Comparison of ENCODE assay signal across 22 cellular contexts in genomic region chr2:169461143-169461542, GRCh38. TPM values are rescaled to one million over a fixed set of nuclear protein-coding genes. Genes with fewer than 3 reads are reported as not detected.
"Had no signal": no experiment of that assay in that cellular context is flagged by ENCODE, and none has a peak within 500 bp of the region (broad histone marks: within the 10 kb centered on the region; RNA-seq: fewer than 3 reads in every experiment).

No MANE protein-coding gene starts in this region.

- H3K9me3 ChIP-seq: gastrocnemius medialis, left lung, ovary, right atrium auricular region, tibial artery, upper lobe of left lung, uterus had no signal

- H2AFZ ChIP-seq: neural progenitor cell had no signal

- H3K27ac ChIP-seq: dorsolateral prefrontal cortex, gastrocnemius medialis, left lung, neural progenitor cell, ovary, right atrium auricular region, tibial artery, upper lobe of left lung, uterus had no signal

- DNase-seq: cortex of kidney; dorsolateral prefrontal cortex; effector CD8-positive, alpha-beta T cell; gastrocnemius medialis; islet precursor cell; left lung; mesenchymal stem cell; midbrain; nucleus accumbens; ovary; stimulated activated CD4-positive, alpha-beta T cell treated with anti-CD3 and anti-CD28 coated beads, Interleukin-2, amount 100 ng/mL, for 48 hours; stimulated activated CD8-positive, alpha-beta memory T cell treated with anti-CD3 and anti-CD28 coated beads, Interleukin-4, amount 100 ng/mL, for 48 hours; tibial artery; upper lobe of left lung; uterus had no signal

- H3K36me3 ChIP-seq: gastrocnemius medialis, left lung, neural progenitor cell, ovary, right atrium auricular region, tibial artery, upper lobe of left lung, uterus had no signal

- H3K4me1 ChIP-seq: gastrocnemius medialis, left lung, neural progenitor cell, right atrium auricular region, upper lobe of left lung, uterus had no signal

- H3K27me3 ChIP-seq: dorsolateral prefrontal cortex, gastrocnemius medialis, left lung, neural progenitor cell, ovary, right atrium auricular region, tibial artery, upper lobe of left lung, uterus had no signal

- ATAC-seq: esophagus mucosa; gastrocnemius medialis; left lung; stimulated activated effector memory CD8-positive, alpha-beta T cell treated with anti-CD3 and anti-CD28 coated beads, Interleukin-12 subunit alpha, Interleukin-12 subunit beta, amount 100 ng/mL, for 72 hours had no signal

- H3K9ac ChIP-seq: neural progenitor cell had no signal

- H3K4me2 ChIP-seq: neural progenitor cell, smooth muscle cell had no signal

- H3K4me3 ChIP-seq: dorsolateral prefrontal cortex, gastrocnemius medialis, left lung, lung, neural progenitor cell, ovary, right atrium auricular region, smooth muscle cell, tibial artery, upper lobe of left lung, uterus had no signal

RNA-seq across cellular contexts. Expression of gene KLHL41, which starts 48.4 kb away (rescaled TPM):
- total RNA-seq: natural killer cell treated with Interleukin-12 subunit alpha and Interleukin-12 subunit beta and Interleukin-15 and Interleukin-18, amount 100 ng/mL, for 72 hours; smooth muscle cell had no signal
- polyA plus RNA-seq: smooth muscle cell had no signal
